ENCODE assay signal across 1 cellular context in genomic region chr13:95058680-95059079, GRCh38.
TF ChIP-seq lines count a peak whose summit lies in the region.

No MANE protein-coding gene starts in this region.

TF ChIP-seq in H1, 55 proteins besides CTCF, POLR2A, EP300 and RAD21:
- TF ChIP-seq KDM1A (IDR thresholded peaks at IDR 0.05; ENCODE audit: borderline replicate concordance, low read length) (no peak), GTF2F1 (IDR thresholded peaks at IDR 0.05; ENCODE audit: borderline replicate concordance, low read depth, low read length) (no peak), MAFK (IDR thresholded peaks at IDR 0.05; ENCODE audit: low read depth, low read length) (no peak), SIRT6 (IDR thresholded peaks at IDR 0.05; ENCODE audit: low read length) (no peak), E2F6 (IDR thresholded peaks at IDR 0.05) (no peak), CTBP2 (IDR thresholded peaks at IDR 0.05; ENCODE audit: borderline replicate concordance, insufficient read depth, insufficient read length, low read length) (no peak), EZH2 (IDR thresholded peaks at IDR 0.05; ENCODE audit: low read depth, low read length, severe bottlenecking) (no peak), SIX5 (IDR thresholded peaks at IDR 0.05; ENCODE audit: low read depth, low read length) (no peak), EGR1 (IDR thresholded peaks at IDR 0.05; ENCODE audit: borderline replicate concordance, low read depth, low read length) (no peak), CBX8 (IDR thresholded peaks at IDR 0.05; ENCODE audit: borderline replicate concordance, low read depth, low read length) (no peak), NANOG (IDR thresholded peaks at IDR 0.05; ENCODE audit: insufficient read depth, low read depth, low read length, poor library complexity, severe bottlenecking) (no peak)
- TF ChIP-seq, protein P1, sequence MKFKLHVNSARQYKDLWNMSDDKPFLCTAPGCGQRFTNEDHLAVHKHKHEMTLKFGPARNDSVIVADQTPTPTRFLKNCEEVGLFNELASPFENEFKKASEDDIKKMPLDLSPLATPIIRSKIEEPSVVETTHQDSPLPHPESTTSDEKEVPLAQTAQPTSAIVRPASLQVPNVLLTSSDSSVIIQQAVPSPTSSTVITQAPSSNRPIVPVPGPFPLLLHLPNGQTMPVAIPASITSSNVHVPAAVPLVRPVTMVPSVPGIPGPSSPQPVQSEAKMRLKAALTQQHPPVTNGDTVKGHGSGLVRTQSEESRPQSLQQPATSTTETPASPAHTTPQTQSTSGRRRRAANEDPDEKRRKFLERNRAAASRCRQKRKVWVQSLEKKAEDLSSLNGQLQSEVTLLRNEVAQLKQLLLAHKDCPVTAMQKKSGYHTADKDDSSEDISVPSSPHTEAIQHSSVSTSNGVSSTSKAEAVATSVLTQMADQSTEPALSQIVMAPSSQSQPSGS (IDR thresholded peaks at IDR 0.05; ENCODE audit: low read length): no peak
- TF ChIP-seq, protein P2, sequence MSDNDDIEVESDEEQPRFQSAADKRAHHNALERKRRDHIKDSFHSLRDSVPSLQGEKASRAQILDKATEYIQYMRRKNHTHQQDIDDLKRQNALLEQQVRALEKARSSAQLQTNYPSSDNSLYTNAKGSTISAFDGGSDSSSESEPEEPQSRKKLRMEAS (IDR thresholded peaks at IDR 0.05): no peak
